In genomic region chr18:63523660-63524059, GRCh38 we compare ENCODE assay signal across 24 cellular contexts. TPM values are rescaled to one million over a fixed set of nuclear protein-coding genes. Genes with fewer than 3 reads are reported as not detected.
A peak's percentile ranks its signal among the peaks of the same experiment; 100 is the strongest.
DNase-seq lines count a peak whose midpoint lies in the region; ATAC-seq and TF ChIP-seq lines count a peak whose summit lies in the region.
"Had no signal": no experiment of that assay in that cellular context is flagged by ENCODE, and none has a peak within 500 bp of the region (broad histone marks: within the 10 kb centered on the region; RNA-seq: fewer than 3 reads in every experiment).

No MANE protein-coding gene starts in this region.

- H3K36me3 ChIP-seq in neuronal stem cell (replicated peaks in 1 of 2; ENCODE audit: control insufficient read depth in 2 of 2, insufficient read depth in 2 of 2, low read length in 2 of 2): no peaks in the 10 kb centered on the region
- H3K36me3 ChIP-seq: heart left ventricle, left ventricle myocardium inferior, uterus had no signal

- no peaks in the 10 kb centered on the region for H3K79me1 ChIP-seq in neuronal stem cell (ENCODE audit: low read depth, low read length)

- no peak overlapping the region for H3K27ac ChIP-seq in neuronal stem cell (replicated peaks; ENCODE audit: low read length)
- H3K27ac ChIP-seq: heart left ventricle, left ventricle myocardium inferior, uterus had no signal

- no peaks in the 10 kb centered on the region for H3K36me3 Mint-ChIP-seq in HFFc6 (ENCODE audit: low read depth)
- H3K36me3 Mint-ChIP-seq: activated naive CD8-positive, alpha-beta T cell had no signal

- H2BK5ac ChIP-seq in neuronal stem cell (ENCODE audit: low read length): no peak overlapping the region

- no peak for ATAC-seq in esophagus mucosa
- ATAC-seq in omental fat pad (ENCODE audit: low FRiP score): no peak
- ATAC-seq in HG03460 (IDR thresholded peaks at IDR 0.05; ENCODE audit: unreplicated experiment): no peak
- ATAC-seq: activated CD4-positive, alpha-beta T cell treated with anti-CD3 and anti-CD28 coated beads for 36 hours; activated T-helper 17 cell treated with anti-CD3 and anti-CD28 coated beads, Interleukin-2, amount 50 U/mL, for 72 hours; heart left ventricle; right cardiac atrium had no signal

- H3K27me3 ChIP-seq in neuronal stem cell (ENCODE audit: control insufficient read depth in 3 of 3, insufficient read depth in 3 of 3, low read depth in 1 of 3, low read length in 3 of 3): no peaks in the 10 kb centered on the region
- H3K27me3 ChIP-seq: uterus had no signal

- no peak overlapping the region for H3K23ac ChIP-seq in neuronal stem cell (ENCODE audit: low read depth, low read length, poor library complexity)

- no peak overlapping the region for H3K18ac ChIP-seq in neuronal stem cell (ENCODE audit: low read length)

- H2BK12ac ChIP-seq in neuronal stem cell (ENCODE audit: low read length): no peak overlapping the region

- H3K9ac ChIP-seq in neuronal stem cell (ENCODE audit: low read depth, low read length, poor library complexity): no peak overlapping the region

- peaks cover 0 to under 1% of the 10 kb centered on the region in 2 donors for H3K4me1 ChIP-seq in neuronal stem cell (ENCODE audit: control insufficient read depth in 2 of 2, insufficient read depth in 1 of 2, low read depth in 1 of 2, low read length in 2 of 2)
- H3K4me1 ChIP-seq: heart left ventricle, left ventricle myocardium inferior, uterus had no signal

- H3K9me3 ChIP-seq in neuronal stem cell (replicated peaks in 1 of 2; ENCODE audit: control insufficient read depth in 2 of 2, insufficient read depth in 1 of 2, low read depth in 1 of 2, low read length in 2 of 2): peaks cover 0 to 2% of the 10 kb centered on the region in 2 donors
- H3K9me3 ChIP-seq: uterus had no signal

- no peak overlapping the region for H3K4ac ChIP-seq in neuronal stem cell (ENCODE audit: low read length)

- H2BK15ac ChIP-seq in neuronal stem cell (ENCODE audit: low read length): no peak overlapping the region

- no peak overlapping the region for H3K4me3 Mint-ChIP-seq in HFFc6
- H3K4me3 Mint-ChIP-seq: activated CD4-positive, alpha-beta T cell treated with anti-CD3 and anti-CD28 coated beads for 36 hours; activated naive CD8-positive, alpha-beta T cell; activated T-helper 17 cell treated with anti-CD3 and anti-CD28 coated beads, Interleukin-2, amount 50 U/mL, for 72 hours had no signal

- H3K27me3 Mint-ChIP-seq in HFFc6 (ENCODE audit: insufficient read depth): no peaks in the 10 kb centered on the region

- DNase-seq in DMS79 treated with DMSO at 0.1 percent for 48 hours (lab: John Stamatoyannopoulos, UW): peak; percentile 19
- DNase-seq in DMS79 (lab: John Stamatoyannopoulos, UW): no peak
- DNase-seq in HFFc6: no peak
- peak; percentile 9 to 10 for DNase-seq in cardiac fibroblast (ENCODE audit: low read depth in 2 of 2)
- no peak for DNase-seq in neuronal stem cell (ENCODE audit: low spot score)
- DNase-seq in omental fat pad (ENCODE audit: low spot score): no peak
- DNase-seq: 8988T; activated CD4-positive, alpha-beta T cell treated with anti-CD3 and anti-CD28 coated beads for 36 hours; C1 segment of cervical spinal cord; heart left ventricle; left ventricle myocardium inferior; NCI-H1417; NCI-H2107; nucleus accumbens; OCI-M1; right cardiac atrium; SHP77; stimulated activated CD4-positive, alpha-beta T cell treated with anti-CD3 and anti-CD28 coated beads, Interleukin-15, amount 100 ng/mL, for 24 hours; uterus had no signal

- no peak overlapping the region for H3K4me2 ChIP-seq in neuronal stem cell (ENCODE audit: insufficient read depth, low read length, poor library complexity, severe bottlenecking)

- H3K4me3 ChIP-seq in cardiac fibroblast (replicated peaks in 1 of 2; ENCODE audit: low read depth in 2 of 2, low read length in 2 of 2): no peak overlapping the region
- H3K4me3 ChIP-seq in neuronal stem cell (ENCODE audit: low read length in 2 of 2): no peak overlapping the region
- H3K4me3 ChIP-seq: heart left ventricle, left ventricle myocardium inferior, uterus had no signal

- no CpG with 5 or more reads among the region's 4 CpGs for WGBS in neuronal stem cell (ENCODE audit: extremely low coverage in 2 of 2, insufficient read length in 2 of 2, insufficient replicate concordance in 1 of 2), 2 donors

- no peak overlapping the region for H2BK120ac ChIP-seq in neuronal stem cell (ENCODE audit: low read depth, low read length)

- no peak overlapping the region for H2AK5ac ChIP-seq in neuronal stem cell (ENCODE audit: low read depth, low read length)

- TF ChIP-seq CTCF in HFFc6 (IDR thresholded peaks at IDR 0.05) (peak; percentile 55), cardiac fibroblast (IDR thresholded peaks at IDR 0.05; ENCODE audit: low read depth, low read length) (no peak), omental fat pad (IDR thresholded peaks at IDR 0.05) (no peak)

- no peak overlapping the region for H4K91ac ChIP-seq in neuronal stem cell (ENCODE audit: low read depth, low read length, poor library complexity)

- H3K9me3 Mint-ChIP-seq in HFFc6: no peaks in the 10 kb centered on the region

- peaks cover 13% of the 10 kb centered on the region for H3K4me1 Mint-ChIP-seq in HFFc6 (ENCODE audit: low read depth)
- H3K4me1 Mint-ChIP-seq: activated CD4-positive, alpha-beta T cell treated with anti-CD3 and anti-CD28 coated beads for 36 hours; activated T-helper 17 cell treated with anti-CD3 and anti-CD28 coated beads, Interleukin-2, amount 50 U/mL, for 72 hours had no signal

- no peak overlapping the region for H3K27ac Mint-ChIP-seq in HFFc6
- H3K27ac Mint-ChIP-seq: activated CD4-positive, alpha-beta T cell treated with anti-CD3 and anti-CD28 coated beads for 36 hours; activated naive CD8-positive, alpha-beta T cell; activated T-helper 17 cell treated with anti-CD3 and anti-CD28 coated beads, Interleukin-2, amount 50 U/mL, for 72 hours had no signal

- H3K14ac ChIP-seq in neuronal stem cell (ENCODE audit: low read length): no peak overlapping the region

- peak overlapping the region; percentile 69 for H2AFZ ChIP-seq in neuronal stem cell (ENCODE audit: low read length)

- H4K8ac ChIP-seq in neuronal stem cell (ENCODE audit: low read depth, low read length): no peak overlapping the region

RNA-seq across cellular contexts. Expression of gene SERPINB12, which starts 18.5 kb away (rescaled TPM):
- total RNA-seq in HFFc6 (2021; fragmentation: NEBNext Ultra II Directional; extraction: Animal tissue kit (Norgen Biotek cat#: 25700)): not detected
- not detected for polyA plus RNA-seq in neuronal stem cell (2013, experiment 1 of 2)
- polyA plus RNA-seq in neuronal stem cell (2013, experiment 2 of 2): not detected
- total RNA-seq in esophagus mucosa: 0.60 TPM
- total RNA-seq in omental fat pad: not detected
- total RNA-seq: activated CD4-positive, alpha-beta T cell treated with anti-CD3 and anti-CD28 coated beads for 36 hours; activated T-helper 17 cell treated with anti-CD3 and anti-CD28 coated beads, Interleukin-2, amount 50 U/mL, for 72 hours; H4; heart left ventricle; left ventricle myocardium inferior; right cardiac atrium; uterus had no signal
- polyA plus RNA-seq: heart left ventricle, right cardiac atrium had no signal

RNA-seq across cellular contexts. Expression of gene SERPINB5, which starts 46.9 kb away (rescaled TPM):
- total RNA-seq in HFFc6 (2021; fragmentation: NEBNext Ultra II Directional; extraction: Animal tissue kit (Norgen Biotek cat#: 25700)): not detected
- polyA plus RNA-seq in neuronal stem cell (2013, experiment 1 of 2): not detected
- not detected for polyA plus RNA-seq in neuronal stem cell (2013, experiment 2 of 2)
- 213 TPM for total RNA-seq in esophagus mucosa
- total RNA-seq in omental fat pad: not detected
- total RNA-seq: activated CD4-positive, alpha-beta T cell treated with anti-CD3 and anti-CD28 coated beads for 36 hours; activated T-helper 17 cell treated with anti-CD3 and anti-CD28 coated beads, Interleukin-2, amount 50 U/mL, for 72 hours; H4; heart left ventricle; left ventricle myocardium inferior; right cardiac atrium had no signal
- polyA plus RNA-seq: heart left ventricle, right cardiac atrium had no signal

Comparison
In these comparisons a context has a peak if more than half of its experiments do, and no peak if none do; other contexts are left out.
1. DNase-seq: peak in DMS79 treated with DMSO at 0.1 percent for 48 hours (single experiment) and cardiac fibroblast (2 of 2); none in DMS79 (single experiment), HFFc6 (single experiment), neuronal stem cell (single experiment) and omental fat pad (single experiment).
2. RNA of gene SERPINB5, which starts 46.9 kb away (total RNA-seq): 213 TPM in esophagus mucosa (single experiment); not detected in HFFc6 and not detected in omental fat pad; every median in the first group is over 100 times any median in the second.